Comparison of ENCODE assay signal across 8 cellular contexts in genomic region chr18:47150029-47150823, GRCh38. TPM values are rescaled to one million over a fixed set of nuclear protein-coding genes. Genes with fewer than 3 reads are reported as not detected.
DNase-seq lines count a peak whose midpoint lies in the region; ATAC-seq lines count a peak whose summit lies in the region.

Gene HDHD2 (minus strand): TSS chr18:47150500. CDS start chr18:47136439, 14,061 bp downstream.

- peak within 1 kb of the TSS; percentile 82 for H3K27ac ChIP-seq in epithelial cell of prostate

- ATAC-seq in GM21381 (IDR thresholded peaks at IDR 0.05; ENCODE audit: unreplicated experiment) = peak; percentile 94

- DNase-seq in D341Med (ENCODE audit: low spot score) = peak; percentile 98
- peak in 72 of 76 experiments; percentile 2 to 83 (median 62) for DNase-seq in HUDEP-2 (lab: John Stamatoyannopoulos, UW; ENCODE audit: unreplicated experiment in 76 of 76)
- DNase-seq in OCI-M2 (lab: John Stamatoyannopoulos, UW; ENCODE audit: unreplicated experiment) = peak; percentile 4
- peak; percentile 67 for DNase-seq in activated T-cell treated with anti-CD3 and anti-CD28 coated beads for 4 hours
- no peak for DNase-seq in epithelial cell of prostate (ENCODE audit: low read depth, low spot score)
- DNase-seq in mucosa of gallbladder (ENCODE audit: low spot score) = peak; percentile 78
- peak; percentile 52 to 65 for DNase-seq in stimulated activated CD8-positive, alpha-beta memory T cell treated with anti-CD3 and anti-CD28 coated beads, Interleukin-4, amount 100 ng/mL, for 4 hours (ENCODE audit: low read depth in 2 of 2, low spot score in 1 of 2)

RNA-seq across cellular contexts. Expression of gene HDHD2, which starts in this region (rescaled TPM):
- total RNA-seq in mucosa of gallbladder = 36.9 TPM
